34 cellular contexts compared by ENCODE assay signal in the genomic region with DNA sequence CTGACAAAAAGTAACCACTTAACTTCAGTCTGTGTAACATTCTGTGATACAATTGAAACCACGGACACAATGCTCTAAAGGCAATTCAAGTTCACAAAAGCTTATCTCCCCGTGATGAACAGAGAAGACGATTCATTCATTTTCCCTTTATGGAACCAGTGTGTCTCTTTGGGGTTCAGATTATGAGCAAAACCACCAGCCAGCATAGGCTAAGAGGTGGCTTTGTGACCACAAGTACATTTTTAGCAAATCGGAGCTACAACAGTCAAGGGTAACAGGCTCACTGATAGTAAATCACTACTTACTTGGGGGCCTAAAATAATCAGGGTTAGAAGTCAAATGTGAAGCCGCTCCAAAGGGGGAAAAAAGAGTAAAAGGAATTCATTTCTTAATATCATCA.
A peak's percentile ranks its signal among the peaks of the same experiment; 100 is the strongest.
DNase-seq lines count a peak whose midpoint lies in the region; ATAC-seq, FAIRE-seq and TF ChIP-seq lines count a peak whose summit lies in the region.
"Had no signal": no experiment of that assay in that cellular context is flagged by ENCODE, and none has a peak within 500 bp of the region (broad histone marks: within the 10 kb centered on the region; RNA-seq: fewer than 3 reads in every experiment).

No MANE protein-coding gene starts in this region.

- in situ Hi-C loops in HepG2 (cut with HindIII; ENCODE audit: extremely low pct_ligation_motif_present, low pct_unique_long_range_greater_than_20kb): no loop called here
- in situ Hi-C loops in GM13977 (cut with MboI; ENCODE audit: low pct_unique_long_range_greater_than_20kb, low sequenced_read_pairs, unreplicated experiment): no loop called here

- H3K79me2 ChIP-seq in HepG2 (ENCODE audit: insufficient read depth, low read length): no peaks in the 10 kb centered on the region

- H3K27ac Mint-ChIP-seq in activated CD8-positive, alpha-beta T cell treated with anti-CD3 and anti-CD28 coated beads for 36 hours: no peak overlapping the region
- no peak overlapping the region for H3K27ac Mint-ChIP-seq in stimulated activated naive CD8-positive, alpha-beta T cell treated with anti-CD3 and anti-CD28 coated beads, Interleukin-15, amount 100 ng/mL, for 72 hours
- H3K27ac Mint-ChIP-seq: activated CD4-positive, alpha-beta memory T cell treated with anti-CD3 and anti-CD28 coated beads, Interleukin-2, amount 10 ng/mL, durations not matched to agents 7 days and 5 days; CD4-positive, alpha-beta memory T cell; HFFc6; IgD-negative memory B cell; neural progenitor cell had no signal

- peak; percentile 58 for ATAC-seq in activated CD8-positive, alpha-beta T cell treated with anti-CD3 and anti-CD28 coated beads for 36 hours
- ATAC-seq in HepG2: no peak
- ATAC-seq in stimulated activated naive CD8-positive, alpha-beta T cell treated with anti-CD3 and anti-CD28 coated beads, Interleukin-15, amount 100 ng/mL, for 72 hours: peak; percentile 37
- ATAC-seq: left lung, PC-3 had no signal

- no peaks in the 10 kb centered on the region for H3K9me3 Mint-ChIP-seq in activated CD8-positive, alpha-beta T cell treated with anti-CD3 and anti-CD28 coated beads for 36 hours
- H3K9me3 Mint-ChIP-seq in stimulated activated naive CD8-positive, alpha-beta T cell treated with anti-CD3 and anti-CD28 coated beads, Interleukin-15, amount 100 ng/mL, for 72 hours: no peaks in the 10 kb centered on the region
- H3K9me3 Mint-ChIP-seq: activated CD4-positive, alpha-beta memory T cell treated with anti-CD3 and anti-CD28 coated beads, Interleukin-2, amount 10 ng/mL, durations not matched to agents 7 days and 5 days; CD4-positive, alpha-beta memory T cell; HFFc6; IgD-negative memory B cell; neural progenitor cell had no signal

- H3K27ac ChIP-seq in cardiac muscle cell (peak overlapping the region; percentile 83), left ventricle myocardium inferior (replicated peaks) (no peak overlapping the region), HepG2 (ENCODE audit: extremely low read length, insufficient read depth, low read length) (peak overlapping the region; percentile 86)
- H3K27ac ChIP-seq: colonic mucosa, epithelial cell of prostate, left lung, neural progenitor cell had no signal

- POLR2A ChIA-PET in activated CD8-positive, alpha-beta T cell treated with anti-CD3 and anti-CD28 coated beads for 36 hours (lab: Charles Lee): no interaction called here
- POLR2A ChIA-PET in HepG2 (lab: Yijun Ruan, JAX): no interaction called here

- peaks cover 12% of the 10 kb centered on the region for H3K4me1 Mint-ChIP-seq in activated CD8-positive, alpha-beta T cell treated with anti-CD3 and anti-CD28 coated beads for 36 hours (ENCODE audit: low read depth)
- H3K4me1 Mint-ChIP-seq in stimulated activated naive CD8-positive, alpha-beta T cell treated with anti-CD3 and anti-CD28 coated beads, Interleukin-15, amount 100 ng/mL, for 72 hours: peaks cover 6% of the 10 kb centered on the region

- H3K27me3 Mint-ChIP-seq in activated CD8-positive, alpha-beta T cell treated with anti-CD3 and anti-CD28 coated beads for 36 hours: no peaks in the 10 kb centered on the region
- H3K27me3 Mint-ChIP-seq in stimulated activated naive CD8-positive, alpha-beta T cell treated with anti-CD3 and anti-CD28 coated beads, Interleukin-15, amount 100 ng/mL, for 72 hours: no peaks in the 10 kb centered on the region
- H3K27me3 Mint-ChIP-seq: activated CD4-positive, alpha-beta memory T cell treated with anti-CD3 and anti-CD28 coated beads, Interleukin-2, amount 10 ng/mL, durations not matched to agents 7 days and 5 days; CD4-positive, alpha-beta memory T cell; IgD-negative memory B cell had no signal

- H3K9me3 ChIP-seq in cardiac muscle cell (ENCODE audit: low read depth) (no peaks in the 10 kb centered on the region), left ventricle myocardium inferior (replicated peaks) (no peaks in the 10 kb centered on the region), HepG2 (ENCODE audit: low read length) (no peaks in the 10 kb centered on the region)
- H3K9me3 ChIP-seq: breast epithelium, colonic mucosa, left lung, MG63 had no signal

- peak; percentile 34 for FAIRE-seq in HepG2 (lab: Jason Lieb, UNC)
- FAIRE-seq: H1, islet of Langerhans had no signal

- H4K20me1 ChIP-seq in HepG2 (ENCODE audit: insufficient read depth, low read length): no peaks in the 10 kb centered on the region

- no peak overlapping the region for H3K4me3 ChIP-seq in cardiac muscle cell
- no peak overlapping the region for H3K4me3 ChIP-seq in left ventricle myocardium inferior
- H3K4me3 ChIP-seq in HepG2 (replicated peaks in 1 of 3; ENCODE audit: insufficient read depth in 1 of 3, low read depth in 2 of 3, low read length in 3 of 3): no peak overlapping the region
- H3K4me3 ChIP-seq: breast epithelium, colonic mucosa, left lung, neural progenitor cell had no signal

- 72% methylated on average over 5 of the region's 5 CpGs for WGBS in HepG2 (ENCODE audit: low lambda C conversion rate)

- DNase-seq in cardiac muscle cell (ENCODE audit: low read depth in 1 of 2, low spot score in 1 of 2) (peak in 1 of 2 donors; percentile 39), left ventricle myocardium inferior (no peak), HepG2 (ENCODE audit: low spot score) (no peak), NCI-H1092 (lab: John Stamatoyannopoulos, UW) (no peak), GM13977 (ENCODE audit: low spot score) (no peak), hepatic stellate cell (ENCODE audit: low spot score) (no peak)
- DNase-seq in activated CD8-positive, alpha-beta T cell treated with anti-CD3 and anti-CD28 coated beads for 36 hours: no peak
- no peak for DNase-seq in stimulated activated naive CD8-positive, alpha-beta T cell treated with anti-CD3 and anti-CD28 coated beads, Interleukin-15, amount 100 ng/mL, for 72 hours
- DNase-seq: activated CD4-positive, alpha-beta memory T cell treated with anti-CD3 and anti-CD28 coated beads, Interleukin-2, amount 10 ng/mL, durations not matched to agents 7 days and 5 days; activated CD4-positive, CD25-positive, alpha-beta regulatory T cell treated with anti-CD3 and anti-CD28 coated beads, Interleukin-2, amount 50 U/mL, for 72 hours; activated naive CD4-positive, alpha-beta T cell treated with Interleukin-2 at 50 U/mL for 16 hours; amniotic stem cell; CD4-positive, alpha-beta memory T cell; colonic mucosa; DMS 273 treated with DMSO at 0.1 percent for 48 hours; effector CD8-positive, alpha-beta T cell; glutamatergic neuron; HFFc6; left lung; mesenchymal stem cell; MG63; NCI-H2029 treated with DMSO at 0.1 percent for 48 hours; NCI-H524; PC-3; posterior cingulate gyrus; SHP77; stimulated activated CD4-positive, alpha-beta T cell treated with anti-CD3 and anti-CD28 coated beads, Interleukin-4, amount 100 ng/mL, for 1 hour; trophoblast cell had no signal

- intact Hi-C loops in left ventricle myocardium inferior (cut with micrococcal nuclease) (no loop called here), HepG2 (cut with micrococcal nuclease; ENCODE audit: unreplicated experiment) (loop anchor here (5.0 kb wide), 1 partner anchor 106 kb away; no protein-coding TSS in a partner anchor)
- intact Hi-C loops in activated CD8-positive, alpha-beta T cell treated with anti-CD3 and anti-CD28 coated beads for 36 hours (cut with micrococcal nuclease): no loop called here

- H3K36me3 Mint-ChIP-seq in activated CD8-positive, alpha-beta T cell treated with anti-CD3 and anti-CD28 coated beads for 36 hours (ENCODE audit: low read depth): no peaks in the 10 kb centered on the region
- H3K36me3 Mint-ChIP-seq: neural progenitor cell had no signal

- BruUV-seq in HepG2 (replicated peaks; lab: Mats Ljungman, UMichigan): no TSS peak

- TF ChIP-seq POLR2A in HepG2 (IDR thresholded peaks at IDR 0.05; ENCODE audit: insufficient read depth in 1 of 2, low read depth in 2 of 2, low read length in 2 of 2): no peak

- no peak for TF ChIP-seq RAD21 in HepG2 (CRISPR knock-in tag; IDR thresholded peaks at IDR 0.05)

- H3K36me3 ChIP-seq in cardiac muscle cell (no peaks in the 10 kb centered on the region), left ventricle myocardium inferior (no peaks in the 10 kb centered on the region), HepG2 (replicated peaks in 1 of 2; ENCODE audit: control insufficient read depth in 1 of 2, insufficient read depth in 2 of 2, low read length in 2 of 2) (no peaks in the 10 kb centered on the region)
- H3K36me3 ChIP-seq: breast epithelium, colonic mucosa, left lung, MG63, neural progenitor cell had no signal

- no peaks in the 10 kb centered on the region for H3K27me3 ChIP-seq in cardiac muscle cell
- no peaks in the 10 kb centered on the region for H3K27me3 ChIP-seq in left ventricle myocardium inferior (ENCODE audit: low read depth)
- H3K27me3 ChIP-seq in HepG2 (ENCODE audit: control insufficient read depth in 1 of 2, insufficient read depth in 2 of 2, low read length in 2 of 2): no peaks in the 10 kb centered on the region
- H3K27me3 ChIP-seq: breast epithelium, colonic mucosa, left lung, MG63, neural progenitor cell had no signal

- no peak for TF ChIP-seq EP300 in HepG2 (IDR thresholded peaks at IDR 0.05; ENCODE audit: low read depth in 2 of 2, low read length in 2 of 2)
- TF ChIP-seq EP300 in HepG2 (CRISPR knock-in tag; IDR thresholded peaks at IDR 0.05; ENCODE audit: borderline replicate concordance): no peak

- H3K4me1 ChIP-seq in cardiac muscle cell (ENCODE audit: low read depth) (peaks cover 39% of the 10 kb centered on the region), left ventricle myocardium inferior (peaks cover 13% of the 10 kb centered on the region), HepG2 (ENCODE audit: insufficient read depth, low read length) (peaks cover 70% of the 10 kb centered on the region)
- H3K4me1 ChIP-seq: breast epithelium, colonic mucosa, neural progenitor cell had no signal

- H3K4me2 ChIP-seq in HepG2 (ENCODE audit: low read depth, low read length): peak overlapping the region; percentile 65
- H3K4me2 ChIP-seq: neural progenitor cell had no signal

- CTCF ChIA-PET in activated CD8-positive, alpha-beta T cell treated with anti-CD3 and anti-CD28 coated beads for 36 hours (lab: Charles Lee): no interaction called here
- CTCF ChIA-PET in HepG2 (lab: Yijun Ruan, JAX; ENCODE audit: low intra/inter-chr PET ratio, low total read pairs): no interaction called here

- no peak overlapping the region for H3K4me3 Mint-ChIP-seq in activated CD8-positive, alpha-beta T cell treated with anti-CD3 and anti-CD28 coated beads for 36 hours
- H3K4me3 Mint-ChIP-seq in stimulated activated naive CD8-positive, alpha-beta T cell treated with anti-CD3 and anti-CD28 coated beads, Interleukin-15, amount 100 ng/mL, for 72 hours: no peak overlapping the region
- H3K4me3 Mint-ChIP-seq: activated CD4-positive, alpha-beta memory T cell treated with anti-CD3 and anti-CD28 coated beads, Interleukin-2, amount 10 ng/mL, durations not matched to agents 7 days and 5 days; CD4-positive, alpha-beta memory T cell; HFFc6; IgD-negative memory B cell; neural progenitor cell had no signal

- TF ChIP-seq CTCF in cardiac muscle cell (IDR thresholded peaks at IDR 0.05; ENCODE audit: low read depth, low read length) (no peak), left ventricle myocardium inferior (IDR thresholded peaks at IDR 0.05; ENCODE audit: borderline replicate concordance) (no peak), HepG2 (CRISPR knock-in tag; IDR thresholded peaks at IDR 0.05) (no peak), GM13977 (IDR thresholded peaks at IDR 0.05; ENCODE audit: extremely low read depth, insufficient read depth, missing control alignments) (no peak)
- no peak for TF ChIP-seq CTCF in activated CD8-positive, alpha-beta T cell treated with anti-CD3 and anti-CD28 coated beads for 36 hours (IDR thresholded peaks at IDR 0.05)

- H3K9ac ChIP-seq in HepG2 (ENCODE audit: insufficient read depth, low read depth, low read length): peak overlapping the region; percentile 25; the same call in 1 of the 2 replicates
- H3K9ac ChIP-seq: neural progenitor cell had no signal

- H2AFZ ChIP-seq in HepG2 (ENCODE audit: low read length): no peak overlapping the region
- H2AFZ ChIP-seq: neural progenitor cell had no signal
